15 cellular contexts compared by ENCODE assay signal in genomic region chr4:72489267-72489666, GRCh38.
DNase-seq lines count a peak whose midpoint lies in the region; ATAC-seq and TF ChIP-seq lines count a peak whose summit lies in the region.
"Had no signal": no experiment of that assay in that cellular context is flagged by ENCODE, and none has a peak within 500 bp of the region (broad histone marks: within the 10 kb centered on the region; RNA-seq: fewer than 3 reads in every experiment).

No MANE protein-coding gene starts in this region.

- peaks cover 22% of the 10 kb centered on the region for H3K4me1 Mint-ChIP-seq in Calu3 (ENCODE audit: low read depth, unreplicated experiment)

- CTCF ChIA-PET in Calu3 (lab: Charles Lee) (no interaction called here), RWPE1 (lab: Yijun Ruan, JAX) (no interaction called here), GM10248 (lab: Yijun Ruan, JAX) (no interaction called here)

- peaks cover 5% of the 10 kb centered on the region for H3K36me3 Mint-ChIP-seq in Calu3 (ENCODE audit: insufficient read depth, unreplicated experiment)

- DNase-seq in Calu3, result peak; percentile 19
- DNase-seq in RWPE1 (ENCODE audit: low spot score), result peak; percentile 36
- DNase-seq in epithelial cell of proximal tubule (ENCODE audit: low read depth), result peak; percentile 20
- peak; percentile 77 for DNase-seq in kidney tubule cell (ENCODE audit: low spot score)
- DNase-seq in effector CD8-positive, alpha-beta T cell (lab: John Stamatoyannopoulos, UW), result no peak
- no peak for DNase-seq in GM10248 (ENCODE audit: extremely low spot score)
- DNase-seq: activated CD4-positive, alpha-beta T cell treated with anti-CD3 and anti-CD28 coated beads, Interleukin-2, amount 50 U/mL, for 48 hours; activated naive CD4-positive, alpha-beta T cell treated with anti-CD3 and anti-CD28 coated beads for 36 hours; NCI-H774; pancreas; stimulated activated CD4-positive, alpha-beta T cell treated with anti-CD3 and anti-CD28 coated beads, Interleukin-2, amount 100 ng/mL, for 48 hours; substantia nigra had no signal

- POLR2A ChIA-PET in RWPE1 (lab: Yijun Ruan, JAX; ENCODE audit: low non-redundant PET), result no interaction called here
- POLR2A ChIA-PET in GM10248 (lab: Yijun Ruan, JAX), result no interaction called here

- H3K4me3 Mint-ChIP-seq in Calu3 (ENCODE audit: low read depth, unreplicated experiment), result peak overlapping the region; percentile 19
- H3K4me3 Mint-ChIP-seq: activated naive CD4-positive, alpha-beta T cell treated with anti-CD3 and anti-CD28 coated beads for 36 hours had no signal

- BruUV-seq in Calu3 (replicated peaks; lab: Mats Ljungman, UMichigan), result no TSS peak

- peaks cover 4% of the 10 kb centered on the region for H3K9me3 Mint-ChIP-seq in Calu3 (ENCODE audit: low read depth, unreplicated experiment)

- no peak overlapping the region for H3K4me3 ChIP-seq in epithelial cell of proximal tubule (ENCODE audit: low read depth, low read length)
- H3K4me3 ChIP-seq: pancreas, vagina had no signal

- H3K27ac Mint-ChIP-seq in Calu3 (ENCODE audit: unreplicated experiment), result peak overlapping the region; percentile 100
- H3K27ac Mint-ChIP-seq: activated naive CD4-positive, alpha-beta T cell treated with anti-CD3 and anti-CD28 coated beads for 36 hours had no signal

- H3K27ac ChIP-seq in RWPE1, result no peak overlapping the region
- H3K27ac ChIP-seq: pancreas, vagina had no signal

- intact Hi-C loops in Calu3 (cut with micrococcal nuclease; ENCODE audit: unreplicated experiment), result no loop called here

- ATAC-seq in GM18909 (IDR thresholded peaks at IDR 0.05; ENCODE audit: poor library complexity, unreplicated experiment), result no peak
- ATAC-seq in GM19324 (IDR thresholded peaks at IDR 0.05; ENCODE audit: low FRiP score, unreplicated experiment), result no peak
- ATAC-seq: pancreas had no signal

- TF ChIP-seq CTCF in Calu3 (IDR thresholded peaks at IDR 0.05; ENCODE audit: unreplicated experiment) (no peak), RWPE1 (conservative IDR thresholded peaks at IDR 0.05; ENCODE audit: low read depth) (no peak), epithelial cell of proximal tubule (conservative IDR thresholded peaks at IDR 0.05; ENCODE audit: low read depth, low read length) (no peak), GM10248 (IDR thresholded peaks at IDR 0.05; ENCODE audit: control extremely low read depth, extremely low read depth, low read depth, missing control alignments) (no peak)

- no peaks in the 10 kb centered on the region for H3K27me3 Mint-ChIP-seq in Calu3 (ENCODE audit: unreplicated experiment)

Comparison
In these comparisons a context has a peak if more than half of its experiments do, and no peak if none do; other contexts are left out.
1. DNase-seq: peak in Calu3 (single experiment), RWPE1 (single experiment), epithelial cell of proximal tubule (single experiment) and kidney tubule cell (single experiment); none in effector CD8-positive, alpha-beta T cell (single experiment) and GM10248 (single experiment).